In genomic region chr10:11140963-11141362, GRCh38 we compare ENCODE assay signal across 1 cellular context.
TF ChIP-seq lines count a peak whose summit lies in the region.

No MANE protein-coding gene starts in this region.

TF ChIP-seq in K562, 482 proteins besides CTCF, POLR2A, EP300 and RAD21 (continued from another document):
- TF ChIP-seq ARID3B (CRISPR knock-in tag; IDR thresholded peaks at IDR 0.05; ENCODE audit: borderline replicate concordance) (no peak), ASH1L (IDR thresholded peaks at IDR 0.05; ENCODE audit: borderline replicate concordance, low read depth, partially characterized antibody) (no peak), HLTF (IDR thresholded peaks at IDR 0.05) (no peak), NFYB (IDR thresholded peaks at IDR 0.05; ENCODE audit: extremely low read depth, insufficient read length) (no peak)
